Comparison of ENCODE assay signal across 23 cellular contexts in the genomic region with DNA sequence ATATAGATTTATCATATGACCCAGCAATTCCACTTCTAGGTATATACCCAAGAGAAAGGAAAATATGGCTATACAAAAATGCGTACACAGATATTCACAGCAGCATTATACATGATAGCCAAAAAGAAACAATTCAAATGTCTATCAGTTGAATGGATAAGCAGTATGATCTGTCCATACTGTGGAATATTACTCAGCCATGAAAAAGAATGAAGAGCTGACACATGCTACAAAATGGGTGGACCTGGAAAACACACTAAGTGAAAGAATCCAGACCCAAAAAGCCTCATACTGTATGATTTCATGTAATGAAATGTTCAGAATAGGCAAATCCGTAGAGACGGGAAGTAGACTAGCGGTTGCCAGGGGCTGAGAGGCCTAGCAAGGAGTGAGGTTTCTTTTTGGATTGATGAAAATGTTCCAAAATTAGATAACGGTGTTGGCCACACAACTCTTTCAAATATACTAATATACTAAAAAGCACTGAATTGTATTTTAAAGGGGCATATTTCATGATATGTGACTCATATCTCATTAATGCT. TPM values are rescaled to one million over a fixed set of nuclear protein-coding genes. Genes with fewer than 3 reads are reported as not detected.
DNase-seq lines count a peak whose midpoint lies in the region; ATAC-seq and TF ChIP-seq lines count a peak whose summit lies in the region.
"Had no signal": no experiment of that assay in that cellular context is flagged by ENCODE, and none has a peak within 500 bp of the region (broad histone marks: within the 10 kb centered on the region; RNA-seq: fewer than 3 reads in every experiment).

No MANE protein-coding gene starts in this region.

- H3K9me3 Mint-ChIP-seq in endothelial cell (ENCODE audit: unreplicated experiment) (no peaks in the 10 kb centered on the region), osteocyte (ENCODE audit: unreplicated experiment) (peaks cover 9% of the 10 kb centered on the region)
- peaks cover 0 to 6% (median 2%) of the 10 kb centered on the region in 11 donors for H3K9me3 Mint-ChIP-seq in naive thymus-derived CD4-positive, alpha-beta T cell
- no peaks in the 10 kb centered on the region for H3K9me3 Mint-ChIP-seq in stimulated activated effector memory CD8-positive, alpha-beta T cell treated with anti-CD3 and anti-CD28 coated beads, Interleukin-12 subunit alpha, Interleukin-12 subunit beta, amount 100 ng/mL, for 72 hours
- H3K9me3 Mint-ChIP-seq in CD4-positive, alpha-beta memory T cell, result peaks cover 0 to 10% (median 0%) of the 10 kb centered on the region in 8 donors
- H3K9me3 Mint-ChIP-seq: CD8-positive, alpha-beta T cell had no signal

- peaks cover 10% of the 10 kb centered on the region for H3K36me3 Mint-ChIP-seq in endothelial cell (ENCODE audit: low read depth, unreplicated experiment)
- H3K36me3 Mint-ChIP-seq in osteocyte (ENCODE audit: unreplicated experiment), result no peaks in the 10 kb centered on the region
- peaks cover 0 to 3% (median 0%) of the 10 kb centered on the region in 5 donors for H3K36me3 Mint-ChIP-seq in naive thymus-derived CD4-positive, alpha-beta T cell
- H3K36me3 Mint-ChIP-seq in stimulated activated effector memory CD8-positive, alpha-beta T cell treated with anti-CD3 and anti-CD28 coated beads, Interleukin-12 subunit alpha, Interleukin-12 subunit beta, amount 100 ng/mL, for 72 hours, result no peaks in the 10 kb centered on the region
- H3K36me3 Mint-ChIP-seq in CD4-positive, alpha-beta memory T cell, result no peaks in the 10 kb centered on the region
- H3K36me3 Mint-ChIP-seq: CD8-positive, alpha-beta T cell had no signal

- DNase-seq in endothelial cell (ENCODE audit: low spot score) (no peak), left cardiac atrium (no peak), sigmoid colon (no peak), upper lobe of right lung (no peak), osteocyte (ENCODE audit: extremely low spot score, unreplicated experiment) (no peak)
- DNase-seq in naive thymus-derived CD4-positive, alpha-beta T cell, result no peak
- DNase-seq in stimulated activated effector memory CD8-positive, alpha-beta T cell treated with anti-CD3 and anti-CD28 coated beads, Interleukin-12 subunit alpha, Interleukin-12 subunit beta, amount 100 ng/mL, for 72 hours (ENCODE audit: low spot score in 2 of 2), result no peak
- DNase-seq in CD4-positive, alpha-beta memory T cell, result no peak
- DNase-seq: AML-193; Caco-2; CD8-positive, alpha-beta T cell; H7; KG1; MG63; NCI-H1105 treated with DMSO at 0.1 percent for 48 hours; NCI-H146; NCI-H1930; NCI-H2107; NCI-H524; NCI-H774 had no signal

- H3K4me3 ChIP-seq in sigmoid colon (no peak overlapping the region), upper lobe of right lung (no peak overlapping the region)
- no peak overlapping the region for H3K4me3 ChIP-seq in naive thymus-derived CD4-positive, alpha-beta T cell (ENCODE audit: low read length)
- H3K4me3 ChIP-seq in CD4-positive, alpha-beta memory T cell (ENCODE audit: low read length in 2 of 2), result no peak overlapping the region
- H3K4me3 ChIP-seq: A549; BLaER1 treated with 17β-estradiol and CSF1 and Interleukin-3, amounts not matched to agents 10 nM and 100 nM; MG63; SJSA1 had no signal

- no peaks in the 10 kb centered on the region for H3K36me3 ChIP-seq in sigmoid colon
- H3K36me3 ChIP-seq in upper lobe of right lung, result no peaks in the 10 kb centered on the region
- H3K36me3 ChIP-seq in naive thymus-derived CD4-positive, alpha-beta T cell (ENCODE audit: control insufficient read depth in 2 of 3, insufficient read depth in 3 of 3, low read length in 3 of 3), result no peaks in the 10 kb centered on the region
- H3K36me3 ChIP-seq in CD4-positive, alpha-beta memory T cell (ENCODE audit: insufficient read depth, low read length), result no peaks in the 10 kb centered on the region
- H3K36me3 ChIP-seq: BLaER1 treated with 17β-estradiol and CSF1 and Interleukin-3, amounts not matched to agents 10 nM and 100 nM; MG63; SJSA1 had no signal

- POLR2A ChIA-PET in naive thymus-derived CD4-positive, alpha-beta T cell (lab: Charles Lee), result no interaction called here
- POLR2A ChIA-PET in CD4-positive, alpha-beta memory T cell (lab: Charles Lee; ENCODE audit: partially characterized antibody), result no interaction called here

- TF ChIP-seq EP300 in sigmoid colon (IDR thresholded peaks at IDR 0.05), result no peak

- peaks cover 39% of the 10 kb centered on the region for H3K4me1 Mint-ChIP-seq in endothelial cell (ENCODE audit: unreplicated experiment)
- H3K4me1 Mint-ChIP-seq in osteocyte (ENCODE audit: unreplicated experiment), result no peaks in the 10 kb centered on the region
- peaks cover 0 to 23% (median 11%) of the 10 kb centered on the region in 7 donors for H3K4me1 Mint-ChIP-seq in naive thymus-derived CD4-positive, alpha-beta T cell
- peaks cover 13% of the 10 kb centered on the region for H3K4me1 Mint-ChIP-seq in stimulated activated effector memory CD8-positive, alpha-beta T cell treated with anti-CD3 and anti-CD28 coated beads, Interleukin-12 subunit alpha, Interleukin-12 subunit beta, amount 100 ng/mL, for 72 hours
- H3K4me1 Mint-ChIP-seq in CD4-positive, alpha-beta memory T cell, result peaks cover 7 to 21% (median 15%) of the 10 kb centered on the region in 4 donors

- H3K27me3 ChIP-seq in sigmoid colon, result peaks cover 0 to 3% (median 0%) of the 10 kb centered on the region in 3 donors
- no peaks in the 10 kb centered on the region for H3K27me3 ChIP-seq in upper lobe of right lung
- H3K27me3 ChIP-seq in naive thymus-derived CD4-positive, alpha-beta T cell (ENCODE audit: control insufficient read depth in 2 of 2, insufficient read depth in 2 of 2, low read length in 2 of 2), result no peaks in the 10 kb centered on the region
- H3K27me3 ChIP-seq in CD4-positive, alpha-beta memory T cell (ENCODE audit: insufficient read depth, low read length), result no peaks in the 10 kb centered on the region
- H3K27me3 ChIP-seq: BLaER1 treated with 17β-estradiol and CSF1 and Interleukin-3, amounts not matched to agents 10 nM and 100 nM; MG63 had no signal

- H3K27ac Mint-ChIP-seq in endothelial cell (ENCODE audit: unreplicated experiment) (peak overlapping the region; percentile 22), osteocyte (ENCODE audit: unreplicated experiment) (no peak overlapping the region)
- H3K27ac Mint-ChIP-seq in naive thymus-derived CD4-positive, alpha-beta T cell, result no peak overlapping the region
- no peak overlapping the region for H3K27ac Mint-ChIP-seq in stimulated activated effector memory CD8-positive, alpha-beta T cell treated with anti-CD3 and anti-CD28 coated beads, Interleukin-12 subunit alpha, Interleukin-12 subunit beta, amount 100 ng/mL, for 72 hours
- H3K27ac Mint-ChIP-seq in CD4-positive, alpha-beta memory T cell, result no peak overlapping the region
- H3K27ac Mint-ChIP-seq: CD8-positive, alpha-beta T cell had no signal

- ATAC-seq in left cardiac atrium (peak; percentile 9 to 10), upper lobe of right lung (no peak)
- ATAC-seq in naive thymus-derived CD4-positive, alpha-beta T cell, result no peak
- no peak for ATAC-seq in stimulated activated effector memory CD8-positive, alpha-beta T cell treated with anti-CD3 and anti-CD28 coated beads, Interleukin-12 subunit alpha, Interleukin-12 subunit beta, amount 100 ng/mL, for 72 hours
- ATAC-seq: A549; CD8-positive, alpha-beta T cell had no signal

- H3K27ac ChIP-seq in sigmoid colon, result peak overlapping the region; percentile 42 to 57 (median 50)
- H3K27ac ChIP-seq in upper lobe of right lung, result peak overlapping the region; percentile 6
- no peak overlapping the region for H3K27ac ChIP-seq in naive thymus-derived CD4-positive, alpha-beta T cell (ENCODE audit: low read depth, low read length)
- H3K27ac ChIP-seq in CD4-positive, alpha-beta memory T cell (ENCODE audit: low read depth, low read length), result no peak overlapping the region
- H3K27ac ChIP-seq: A549; BLaER1 treated with 17β-estradiol and CSF1 and Interleukin-3, amounts not matched to agents 10 nM and 100 nM; SJSA1 had no signal

- H3K4me1 ChIP-seq in sigmoid colon (peaks cover 0 to 5% (median 2%) of the 10 kb centered on the region in 4 donors), upper lobe of right lung (peaks cover 19% of the 10 kb centered on the region)
- H3K4me1 ChIP-seq in naive thymus-derived CD4-positive, alpha-beta T cell (ENCODE audit: control insufficient read depth in 2 of 2, insufficient read depth in 2 of 2, low read length in 2 of 2), result no peaks in the 10 kb centered on the region
- H3K4me1 ChIP-seq in CD4-positive, alpha-beta memory T cell (ENCODE audit: insufficient read depth, low read length), result peaks cover 14% of the 10 kb centered on the region
- H3K4me1 ChIP-seq: A549, SJSA1 had no signal

- H3K9me3 ChIP-seq in sigmoid colon (no peaks in the 10 kb centered on the region), upper lobe of right lung (no peaks in the 10 kb centered on the region)
- H3K9me3 ChIP-seq in naive thymus-derived CD4-positive, alpha-beta T cell (ENCODE audit: control insufficient read depth in 2 of 3, low read length in 3 of 3), result no peaks in the 10 kb centered on the region
- H3K9me3 ChIP-seq in CD4-positive, alpha-beta memory T cell (ENCODE audit: control insufficient read depth in 1 of 2, low read length in 2 of 2), result no peaks in the 10 kb centered on the region
- H3K9me3 ChIP-seq: SJSA1 had no signal

- WGBS in sigmoid colon, 2 donors, result 85 to 88% methylated on average over 5 of the region's 5 CpGs

- CTCF ChIA-PET in naive thymus-derived CD4-positive, alpha-beta T cell (lab: Charles Lee), result no interaction called here
- CTCF ChIA-PET in CD4-positive, alpha-beta memory T cell (lab: Charles Lee; ENCODE audit: partially characterized antibody), result no interaction called here

- TF ChIP-seq CTCF in endothelial cell (IDR thresholded peaks at IDR 0.05; ENCODE audit: unreplicated experiment) (no peak), sigmoid colon (IDR thresholded peaks at IDR 0.05) (no peak), upper lobe of right lung (IDR thresholded peaks at IDR 0.05) (no peak), osteocyte (IDR thresholded peaks at IDR 0.05) (no peak)

- intact Hi-C loops in left cardiac atrium (cut with DNase I) (no loop called here), sigmoid colon (cut with DNase I) (no loop called here), upper lobe of right lung (cut with DNase I) (no loop called here)
- intact Hi-C loops in naive thymus-derived CD4-positive, alpha-beta T cell (cut with micrococcal nuclease), result no loop called here
- intact Hi-C loops in CD4-positive, alpha-beta memory T cell (cut with micrococcal nuclease), result no loop called here

- H3K4me3 Mint-ChIP-seq in endothelial cell (ENCODE audit: unreplicated experiment) (no peak overlapping the region), osteocyte (ENCODE audit: unreplicated experiment) (no peak overlapping the region)
- H3K4me3 Mint-ChIP-seq in naive thymus-derived CD4-positive, alpha-beta T cell, result no peak overlapping the region
- no peak overlapping the region for H3K4me3 Mint-ChIP-seq in stimulated activated effector memory CD8-positive, alpha-beta T cell treated with anti-CD3 and anti-CD28 coated beads, Interleukin-12 subunit alpha, Interleukin-12 subunit beta, amount 100 ng/mL, for 72 hours
- H3K4me3 Mint-ChIP-seq in CD4-positive, alpha-beta memory T cell, result no peak overlapping the region
- H3K4me3 Mint-ChIP-seq: CD8-positive, alpha-beta T cell had no signal

- no peaks in the 10 kb centered on the region for H3K27me3 Mint-ChIP-seq in endothelial cell (ENCODE audit: unreplicated experiment)
- peaks cover 33% of the 10 kb centered on the region for H3K27me3 Mint-ChIP-seq in osteocyte (ENCODE audit: unreplicated experiment)
- peaks cover 0 to 30% (median 5%) of the 10 kb centered on the region in 5 donors for H3K27me3 Mint-ChIP-seq in naive thymus-derived CD4-positive, alpha-beta T cell
- H3K27me3 Mint-ChIP-seq in CD4-positive, alpha-beta memory T cell, result peaks cover 7 to 8% of the 10 kb centered on the region in 2 donors

- no peak for TF ChIP-seq POLR2A in sigmoid colon (IDR thresholded peaks at IDR 0.05)

RNA-seq across cellular contexts. Expression of gene FGD5, which starts 33.4 kb away (rescaled TPM):
- 294 TPM for total RNA-seq in endothelial cell (ENCODE audit: unreplicated experiment)
- total RNA-seq in left cardiac atrium, result 10 to 100 TPM; 19.3 to 28.7 TPM
- total RNA-seq in sigmoid colon, result 10 to 100 TPM in 1 of 4 donors, 1 to 10 TPM in 3; 6.4 to 18.6 (median 7.6) TPM
- polyA plus RNA-seq in sigmoid colon, result 1 to 10 TPM; 2.1 to 5.5 (median 3.6) TPM
- 84.2 TPM for total RNA-seq in upper lobe of right lung
- not detected in 2 replicates for total RNA-seq in osteocyte
- under 1 TPM in 1 of 5 experiments, not detected in 4; 0.37 TPM for total RNA-seq in naive thymus-derived CD4-positive, alpha-beta T cell
- polyA plus RNA-seq in naive thymus-derived CD4-positive, alpha-beta T cell, result not detected
- under 1 TPM in 1 of 2 experiments, not detected in 1; 0.06 TPM for total RNA-seq in CD4-positive, alpha-beta memory T cell
- not detected for polyA plus RNA-seq in CD4-positive, alpha-beta memory T cell
- total RNA-seq: CD8-positive, alpha-beta T cell; SJSA1 had no signal

Comparison
In these comparisons a context has a peak if more than half of its experiments do, and no peak if none do; other contexts are left out.
1. ATAC-seq: peak in left cardiac atrium (2 of 2); none in upper lobe of right lung (single experiment), naive thymus-derived CD4-positive, alpha-beta T cell (single experiment) and stimulated activated effector memory CD8-positive, alpha-beta T cell treated with anti-CD3 and anti-CD28 coated beads, Interleukin-12 subunit alpha, Interleukin-12 subunit beta, amount 100 ng/mL, for 72 hours (single experiment).
2. H3K27ac ChIP-seq: peak in sigmoid colon (4 of 4) and upper lobe of right lung (single experiment); none in naive thymus-derived CD4-positive, alpha-beta T cell (single experiment) and CD4-positive, alpha-beta memory T cell (single experiment).